Comparison of ENCODE assay signal across 8 cellular contexts in the genomic region with DNA sequence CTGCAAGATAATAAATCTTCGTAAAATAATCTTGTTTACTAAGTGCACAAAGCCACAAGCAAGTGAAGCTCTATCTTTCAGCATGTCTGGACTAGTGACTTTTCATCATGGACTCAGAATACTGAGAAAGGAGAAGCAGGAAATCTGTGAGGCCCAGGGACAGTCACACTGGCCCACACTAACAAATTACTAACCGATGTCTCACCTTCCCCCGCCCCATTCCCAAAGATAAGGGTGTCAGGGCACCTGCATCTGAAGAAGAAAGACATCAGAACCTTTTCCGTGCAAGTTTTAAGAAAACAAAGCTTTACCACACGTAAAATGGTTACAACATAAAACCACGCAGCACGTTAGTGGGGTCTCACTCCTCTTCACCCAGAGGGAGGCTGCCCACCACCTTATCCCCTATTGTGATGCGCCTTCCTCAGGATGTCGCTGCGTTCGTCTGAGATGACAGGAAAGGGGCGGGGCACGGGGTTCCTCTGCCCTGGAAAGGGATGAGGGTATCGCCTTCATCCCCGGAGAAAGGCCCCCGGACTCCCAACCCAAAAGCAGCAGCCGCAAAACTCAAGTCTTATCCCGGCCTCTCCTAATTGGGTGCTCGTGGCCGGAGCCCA. TPM values are rescaled to one million over a fixed set of nuclear protein-coding genes. Genes with fewer than 3 reads are reported as not detected.
DNase-seq lines count a peak whose midpoint lies in the region; ATAC-seq lines count a peak whose summit lies in the region.

No MANE protein-coding gene starts in this region.

- H3K36me3 ChIP-seq in BLaER1 (peaks cover 11% of the 10 kb centered on the region; the same call in 1 of the 2 replicates), esophagus (ENCODE audit: control insufficient read depth in 2 of 2, insufficient read depth in 2 of 2, low read length in 1 of 2) (no peaks in the 10 kb centered on the region)

- peak; percentile 78 for DNase-seq in NCI-H82 (lab: John Stamatoyannopoulos, UW)
- peak; percentile 42 for DNase-seq in activated T-cell treated with anti-CD3 and anti-CD28 coated beads for 1 hour (ENCODE audit: low read depth)
- DNase-seq in naive B cell, result peak; percentile 5
- DNase-seq in stimulated activated naive CD4-positive, alpha-beta T cell (lab: John Stamatoyannopoulos, UW), result peak in 5 of 6 experiments; percentile 28 to 76 (median 53)

- peak overlapping the region; percentile 88 for H3K9ac ChIP-seq in BLaER1

- H3K36me3 Mint-ChIP-seq in naive B cell, result no peaks in the 10 kb centered on the region

- H3K27me3 ChIP-seq in BLaER1, result no peaks in the 10 kb centered on the region
- no peaks in the 10 kb centered on the region for H3K27me3 ChIP-seq in esophagus (ENCODE audit: control insufficient read depth in 1 of 2, insufficient read depth in 2 of 2, low read length in 2 of 2)

- H3K4me2 ChIP-seq in BLaER1, result peak overlapping the region; percentile 76

- 1% methylated on average over 20 of the region's 20 CpGs for WGBS in esophagus, 2 donors

- no peaks in the 10 kb centered on the region for H3K27me3 Mint-ChIP-seq in naive B cell

- H3K9me3 ChIP-seq in BLaER1 (no peaks in the 10 kb centered on the region), esophagus (ENCODE audit: control insufficient read depth in 2 of 2, insufficient read depth in 1 of 2, low read depth in 1 of 2, low read length in 1 of 2) (no peaks in the 10 kb centered on the region)

- peak overlapping the region; percentile 97 to 99 (median 99) for H3K27ac Mint-ChIP-seq in naive B cell

- H3K4me3 ChIP-seq in BLaER1, result peak overlapping the region; percentile 96
- peak overlapping the region; percentile 90 to 95 for H3K4me3 ChIP-seq in esophagus (ENCODE audit: low read depth in 1 of 2, low read length in 2 of 2)

- H3K27ac ChIP-seq in BLaER1, result peak overlapping the region; percentile 92
- peak overlapping the region; percentile 93 to 94 for H3K27ac ChIP-seq in esophagus (ENCODE audit: low read depth in 2 of 2, low read length in 1 of 2)

- peaks cover 13% of the 10 kb centered on the region for H4K20me1 ChIP-seq in BLaER1

- peak; percentile 47 for ATAC-seq in GM19035 (IDR thresholded peaks at IDR 0.05; ENCODE audit: unreplicated experiment)
- ATAC-seq in HG03342 (IDR thresholded peaks at IDR 0.05; ENCODE audit: unreplicated experiment), result peak; percentile 34
- ATAC-seq in naive B cell (ENCODE audit: low read depth in 2 of 2), result peak; percentile 15 to 23

- H3K9me3 Mint-ChIP-seq in naive B cell, result no peaks in the 10 kb centered on the region

- H3K4me1 ChIP-seq in BLaER1, result peaks cover 24% of the 10 kb centered on the region
- H3K4me1 ChIP-seq in esophagus (ENCODE audit: control insufficient read depth in 2 of 2, insufficient read depth in 2 of 2, low read length in 1 of 2), result no peaks in the 10 kb centered on the region

- H3K4me1 Mint-ChIP-seq in naive B cell, result peaks cover 23 to 52% (median 45%) of the 10 kb centered on the region in 3 donors

- H3K4me3 Mint-ChIP-seq in naive B cell, result peak overlapping the region; percentile 99 to 100 (median 99)

RNA-seq across cellular contexts. Expression of a gene that starts 0.6 kb away (rescaled TPM):
- polyA plus RNA-seq in esophagus (10 to 100 TPM; 16.1 to 24.9 TPM), naive B cell (ENCODE audit: low read depth in 6 of 6) (10 to 100 TPM in 5 of 6 donors, 1 to 10 TPM in 1; 7.4 to 17.8 (median 12.6) TPM)

RNA-seq across cellular contexts. Expression of a gene that starts 33.4 kb away (rescaled TPM):
- polyA plus RNA-seq in esophagus (not detected), naive B cell (ENCODE audit: low read depth in 6 of 6) (not detected)

Comparison
In these comparisons a context has a peak if more than half of its experiments do, and no peak if none do; other contexts are left out.
1. Peak in every context shown above with its lines: DNase-seq, ATAC-seq, H3K4me3 ChIP-seq and H3K27ac ChIP-seq.
2. DNase-seq: peak in every context shown above with its lines; median percentile 78 in NCI-H82; 53 in stimulated activated naive CD4-positive, alpha-beta T cell; 42 in activated T-cell treated with anti-CD3 and anti-CD28 coated beads for 1 hour; 5 in naive B cell.